ENCODE assay signal across 1 cellular context in genomic region chr10:86366902-86367338, GRCh38.
TF ChIP-seq lines count a peak whose summit lies in the region.

No MANE protein-coding gene starts in this region.

TF ChIP-seq in H1, 55 proteins besides CTCF, POLR2A, EP300 and RAD21 (continued from another document):
- TF ChIP-seq CHD7 (IDR thresholded peaks at IDR 0.05; ENCODE audit: insufficient replicate concordance, low read length), result no peak
- TF ChIP-seq CHD2 (IDR thresholded peaks at IDR 0.05; ENCODE audit: low read length), result no peak
- TF ChIP-seq KDM1A (IDR thresholded peaks at IDR 0.05; ENCODE audit: borderline replicate concordance, low read length), result peak; percentile 51
- TF ChIP-seq SUZ12 (IDR thresholded peaks at IDR 0.05; ENCODE audit: low read length), result no peak
- no peak for TF ChIP-seq GTF2F1 (IDR thresholded peaks at IDR 0.05; ENCODE audit: borderline replicate concordance, low read depth, low read length)
- TF ChIP-seq HDAC6 (IDR thresholded peaks at IDR 0.05; ENCODE audit: low read depth, low read length), result no peak
- no peak for TF ChIP-seq FOSL1 (IDR thresholded peaks at IDR 0.05; ENCODE audit: insufficient read depth, low read depth, low read length)
- no peak for TF ChIP-seq RXRA (IDR thresholded peaks at IDR 0.05; ENCODE audit: insufficient read depth, low read depth, low read length)
- no peak for TF ChIP-seq HDAC2 (IDR thresholded peaks at IDR 0.05; ENCODE audit: borderline replicate concordance in 1 of 2, low read depth in 2 of 2, low read length in 2 of 2)
- TF ChIP-seq SIRT6 (IDR thresholded peaks at IDR 0.05; ENCODE audit: low read length), result no peak
- no peak for TF ChIP-seq ASH2L (IDR thresholded peaks at IDR 0.05; ENCODE audit: low read length)
- TF ChIP-seq NRF1 (IDR thresholded peaks at IDR 0.05; ENCODE audit: low read depth, low read length), result no peak
- TF ChIP-seq JUND (IDR thresholded peaks at IDR 0.05; ENCODE audit: low read length), result no peak
- no peak for TF ChIP-seq JUN (IDR thresholded peaks at IDR 0.05; ENCODE audit: low read depth, low read length)
- peak; percentile 44; the same call in 1 of the 2 replicates for TF ChIP-seq USF2 (IDR thresholded peaks at IDR 0.05; ENCODE audit: low read length)
- TF ChIP-seq TEAD4 (IDR thresholded peaks at IDR 0.05; ENCODE audit: low read depth, low read length), result no peak
- TF ChIP-seq ATF3 (IDR thresholded peaks at IDR 0.05; ENCODE audit: insufficient read depth, low read depth, low read length), result no peak
- TF ChIP-seq SP4 (IDR thresholded peaks at IDR 0.05; ENCODE audit: low read length), result no peak
- TF ChIP-seq CTBP2 (IDR thresholded peaks at IDR 0.05; ENCODE audit: borderline replicate concordance, insufficient read depth, insufficient read length, low read length), result no peak
- peak; percentile 42 for TF ChIP-seq MAX (IDR thresholded peaks at IDR 0.05)
- TF ChIP-seq KDM4A (IDR thresholded peaks at IDR 0.05; ENCODE audit: low read depth, low read length, severe bottlenecking), result peak; percentile 73
- TF ChIP-seq ATF2 (IDR thresholded peaks at IDR 0.05; ENCODE audit: low read length), result no peak
- no peak for TF ChIP-seq BACH1 (IDR thresholded peaks at IDR 0.05; ENCODE audit: low read length)
- TF ChIP-seq ZNF274 (IDR thresholded peaks at IDR 0.05; ENCODE audit: borderline replicate concordance, extremely low read depth, low read length), result no peak
- TF ChIP-seq MAFK (IDR thresholded peaks at IDR 0.05; ENCODE audit: low read depth, low read length), result no peak
- peak; percentile 76 for TF ChIP-seq E2F6 (IDR thresholded peaks at IDR 0.05)
- TF ChIP-seq CREB1 (IDR thresholded peaks at IDR 0.05), result no peak
